In the genomic region with DNA sequence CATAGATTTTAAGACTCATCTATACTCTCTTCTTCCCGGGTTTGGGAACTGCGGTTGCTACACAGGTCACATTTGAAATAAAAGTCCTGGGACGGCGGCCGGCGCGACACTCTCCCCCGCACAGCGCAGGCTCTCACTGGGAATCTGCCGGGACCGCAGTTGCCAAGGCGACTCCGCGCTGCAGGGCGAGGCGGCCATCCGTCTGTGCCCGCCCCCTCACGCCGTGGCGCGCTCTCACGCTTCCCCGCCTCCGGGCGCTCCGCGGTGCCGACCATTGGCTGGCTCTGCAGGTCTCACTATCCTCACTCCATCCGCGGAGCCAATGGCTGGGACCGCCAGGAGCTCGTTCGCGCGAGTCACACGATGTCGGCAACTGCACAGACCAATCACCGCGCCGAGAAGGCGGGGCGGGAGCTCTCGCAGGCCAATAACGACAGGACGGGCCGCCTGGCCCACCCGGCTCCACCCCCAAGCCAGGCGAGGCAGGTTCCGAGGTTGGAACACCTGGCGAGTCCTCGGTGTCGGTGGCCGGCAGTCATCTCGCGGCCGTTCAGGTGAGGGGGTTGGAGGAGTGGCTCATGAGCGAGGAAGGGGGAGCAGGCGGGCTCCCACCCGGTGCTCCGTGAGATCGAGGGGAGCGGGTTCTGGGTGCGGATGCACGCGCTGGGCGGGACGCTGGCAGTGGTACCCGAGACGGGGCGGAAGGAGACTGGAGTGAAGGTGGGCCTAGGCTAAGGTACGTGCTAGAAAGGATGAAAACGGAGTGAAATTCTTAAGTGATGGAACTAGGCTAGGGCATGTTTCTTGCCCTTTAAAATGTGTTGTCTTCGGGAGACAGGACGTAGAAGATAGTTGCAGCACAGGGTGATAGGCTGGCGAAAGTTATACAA, we compare ENCODE assay signal across 1 cellular context.
TF ChIP-seq lines count a peak whose summit lies in the region.

TSS of gene MSMO1 (plus strand) at position 459 of the 890 bp plus-strand sequence. CDS start 5,702 bp downstream, outside the sequence.

TF ChIP-seq in K562, 482 proteins besides CTCF, POLR2A, EP300 and RAD21 (continued from another document and continues in another):
- TF ChIP-seq, protein P1, sequence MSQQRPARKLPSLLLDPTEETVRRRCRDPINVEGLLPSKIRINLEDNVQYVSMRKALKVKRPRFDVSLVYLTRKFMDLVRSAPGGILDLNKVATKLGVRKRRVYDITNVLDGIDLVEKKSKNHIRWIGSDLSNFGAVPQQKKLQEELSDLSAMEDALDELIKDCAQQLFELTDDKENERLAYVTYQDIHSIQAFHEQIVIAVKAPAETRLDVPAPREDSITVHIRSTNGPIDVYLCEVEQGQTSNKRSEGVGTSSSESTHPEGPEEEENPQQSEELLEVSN (IDR thresholded peaks at IDR 0.05; ENCODE audit: borderline replicate concordance in 1 of 2, extremely low read depth in 1 of 2, insufficient read depth in 1 of 2, insufficient read length in 1 of 2, low read depth in 1 of 2, low read length in 1 of 2, poor library complexity in 1 of 2, severe bottlenecking in 1 of 2): peak; percentile 10 to 32
- TF ChIP-seq ZNF282 (CRISPR knock-in tag; IDR thresholded peaks at IDR 0.05) (no peak), ZC3H11A (IDR thresholded peaks at IDR 0.05; ENCODE audit: low read depth, low read length) (no peak), ESRRA (IDR thresholded peaks at IDR 0.05; ENCODE audit: borderline replicate concordance, low read depth) (peak; percentile 59; the same call in 1 of the 2 replicates), KLF13 (tag; IDR thresholded peaks at IDR 0.05; ENCODE audit: borderline replicate concordance, low read depth) (0 out of 2 replicates have a peak, but pooled peaks have one; percentile 37), NEUROD1 (IDR thresholded peaks at IDR 0.05; ENCODE audit: borderline replicate concordance, low read depth, low read length, partially characterized antibody) (peak; percentile 98), OTX1 (CRISPR knock-in tag; IDR thresholded peaks at IDR 0.05) (no peak), TEAD4 (IDR thresholded peaks at IDR 0.05; ENCODE audit: low read length) (peak; percentile 18; the same call in 1 of the 2 replicates), TEAD4 (CRISPR knock-in tag; IDR thresholded peaks at IDR 0.05; ENCODE audit: borderline replicate concordance) (no peak), HDGF (IDR thresholded peaks at IDR 0.05) (peak; percentile 65; the same call in 1 of the 2 replicates), DACH1 (IDR thresholded peaks at IDR 0.05; ENCODE audit: partially characterized antibody) (no peak), TCF7L2 (IDR thresholded peaks at IDR 0.05; ENCODE audit: low read depth, low read length) (no peak), SP1 (CRISPR knock-in tag; IDR thresholded peaks at IDR 0.05) (peak; percentile 98), TBP (optimal IDR thresholded peaks at IDR 0.05; ENCODE audit: low read depth, low read length) (peak; percentile 63), ZNF174 (CRISPR knock-in tag; IDR thresholded peaks at IDR 0.05) (no peak), TGIF2 (CRISPR knock-in tag; IDR thresholded peaks at IDR 0.05) (no peak), TOE1 (IDR thresholded peaks at IDR 0.05; ENCODE audit: borderline replicate concordance) (peak; percentile 51; the same call in 1 of the 2 replicates), TOE1 (CRISPR knock-in tag; IDR thresholded peaks at IDR 0.05; ENCODE audit: borderline replicate concordance, low read depth) (no peak), NBN (IDR thresholded peaks at IDR 0.05; ENCODE audit: low read depth) (no peak), ZNF3 (CRISPR knock-in tag; IDR thresholded peaks at IDR 0.05) (no peak), FOSL1 (tag; conservative IDR thresholded peaks at IDR 0.05) (0 out of 2 replicates have a peak, but pooled peaks have one; percentile 30), MEF2A (IDR thresholded peaks at IDR 0.05; ENCODE audit: control insufficient read depth, low read depth, low read length) (no peak), ZNF395 (CRISPR knock-in tag; IDR thresholded peaks at IDR 0.05) (0 out of 2 replicates have a peak, but pooled peaks have one; percentile 45), ZBTB17 (CRISPR knock-in tag; IDR thresholded peaks at IDR 0.05) (no peak), SMARCC2 (IDR thresholded peaks at IDR 0.05; ENCODE audit: low read depth) (no peak), COPS2 (conservative IDR thresholded peaks at IDR 0.05) (peak; percentile 97), GTF2A2 (tag; IDR thresholded peaks at IDR 0.05) (no peak), ZNF511 (CRISPR knock-in tag; IDR thresholded peaks at IDR 0.05) (no peak), ZNF436 (CRISPR knock-in tag; IDR thresholded peaks at IDR 0.05) (no peak), MYC (IDR thresholded peaks at IDR 0.05; ENCODE audit: low read depth, low read length) (peak; percentile 77), MYC (CRISPR knock-in tag; IDR thresholded peaks at IDR 0.05; ENCODE audit: borderline replicate concordance, low read depth) (no peak), ZKSCAN1 (IDR thresholded peaks at IDR 0.05; ENCODE audit: low read depth, low read length) (no peak), ZNF41 (CRISPR knock-in tag; conservative IDR thresholded peaks at IDR 0.05) (no peak), ZBED1 (IDR thresholded peaks at IDR 0.05) (0 out of 2 replicates have a peak, but pooled peaks have one; percentile 20), MCM5 (IDR thresholded peaks at IDR 0.05; ENCODE audit: low read depth) (no peak), KLF16 (IDR thresholded peaks at IDR 0.05) (no peak), TAF7 (tag; IDR thresholded peaks at IDR 0.05) (no peak; the same call in 1 of the 2 replicates), PYGO2 (tag; IDR thresholded peaks at IDR 0.05) (no peak), NKRF (IDR thresholded peaks at IDR 0.05; ENCODE audit: borderline replicate concordance) (peak; percentile 90), FOXA3 (CRISPR knock-in tag; conservative IDR thresholded peaks at IDR 0.05 in 1 of 2, IDR thresholded peaks at IDR 0.05 in 1 of 2) (no peak), MCM3 (IDR thresholded peaks at IDR 0.05) (no peak), STAT5B (CRISPR knock-in tag; IDR thresholded peaks at IDR 0.05) (no peak), KHSRP (IDR thresholded peaks at IDR 0.05) (no peak; the same call in 1 of the 2 replicates), NFATC3 (IDR thresholded peaks at IDR 0.05) (no peak)
- TF ChIP-seq, protein P2, sequence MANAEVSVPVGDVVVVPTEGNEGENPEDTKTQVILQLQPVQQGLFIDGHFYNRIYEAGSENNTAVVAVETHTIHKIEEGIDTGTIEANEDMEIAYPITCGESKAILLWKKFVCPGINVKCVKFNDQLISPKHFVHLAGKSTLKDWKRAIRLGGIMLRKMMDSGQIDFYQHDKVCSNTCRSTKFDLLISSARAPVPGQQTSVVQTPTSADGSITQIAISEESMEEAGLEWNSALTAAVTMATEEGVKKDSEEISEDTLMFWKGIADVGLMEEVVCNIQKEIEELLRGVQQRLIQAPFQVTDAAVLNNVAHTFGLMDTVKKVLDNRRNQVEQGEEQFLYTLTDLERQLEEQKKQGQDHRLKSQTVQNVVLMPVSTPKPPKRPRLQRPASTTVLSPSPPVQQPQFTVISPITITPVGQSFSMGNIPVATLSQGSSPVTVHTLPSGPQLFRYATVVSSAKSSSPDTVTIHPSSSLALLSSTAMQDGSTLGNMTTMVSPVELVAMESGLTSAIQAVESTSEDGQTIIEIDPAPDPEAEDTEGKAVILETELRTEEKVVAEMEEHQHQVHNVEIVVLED (CRISPR knock-in tag; IDR thresholded peaks at IDR 0.05): peak; percentile 95
- TF ChIP-seq, protein P3, sequence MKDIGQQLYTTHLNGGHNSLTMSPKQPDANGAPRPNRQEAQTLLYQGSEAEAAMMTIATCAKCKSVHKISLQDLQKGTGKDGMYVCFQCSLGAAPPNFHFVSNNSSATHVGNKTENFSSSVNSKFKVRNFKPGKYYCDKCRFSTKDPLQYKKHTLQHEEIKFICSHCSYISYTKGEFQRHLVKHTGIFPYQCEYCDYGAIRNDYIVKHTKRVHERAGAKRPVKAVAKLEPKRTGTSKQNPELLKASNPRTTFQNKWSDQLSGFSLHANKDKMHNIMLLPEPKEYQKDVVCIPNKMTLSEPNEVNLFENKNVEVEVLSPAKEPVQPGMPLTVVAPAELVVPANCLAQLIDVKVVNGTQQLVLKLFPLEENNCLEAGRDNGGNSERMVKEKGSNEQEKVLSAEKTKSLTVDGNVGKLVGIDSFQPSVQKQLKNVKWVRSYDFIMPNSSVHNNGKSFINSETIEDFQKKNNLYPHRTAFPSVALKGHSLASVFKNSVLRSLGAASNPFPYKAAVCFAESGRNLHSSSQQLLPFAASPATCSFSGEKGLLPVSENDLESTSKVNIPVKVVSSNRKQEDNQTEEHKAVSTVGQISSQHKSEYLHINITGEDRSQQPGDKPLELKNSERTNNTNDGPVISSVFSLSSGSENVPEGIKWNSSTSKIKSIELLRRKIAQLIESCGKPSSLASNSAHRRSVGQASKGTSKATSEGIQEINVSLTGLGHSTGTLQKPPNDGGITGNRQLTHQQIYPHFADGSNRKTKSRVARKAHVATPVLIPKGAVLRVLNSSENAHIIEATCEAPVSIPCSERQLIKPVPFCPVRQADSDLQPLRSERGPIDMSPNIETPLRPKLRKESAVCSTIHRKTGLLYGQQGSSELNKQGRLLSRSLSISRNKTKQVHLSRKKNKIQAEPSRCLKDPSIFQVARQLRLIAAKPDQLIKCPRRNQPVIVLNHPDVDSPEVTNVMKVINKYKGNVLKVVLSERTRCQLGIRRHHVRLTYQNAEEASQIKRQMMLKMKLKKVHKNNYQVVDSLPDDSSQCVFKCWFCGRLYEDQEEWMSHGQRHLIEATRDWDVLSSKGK (CRISPR knock-in tag; IDR thresholded peaks at IDR 0.05): no peak
- TF ChIP-seq, protein P4, sequence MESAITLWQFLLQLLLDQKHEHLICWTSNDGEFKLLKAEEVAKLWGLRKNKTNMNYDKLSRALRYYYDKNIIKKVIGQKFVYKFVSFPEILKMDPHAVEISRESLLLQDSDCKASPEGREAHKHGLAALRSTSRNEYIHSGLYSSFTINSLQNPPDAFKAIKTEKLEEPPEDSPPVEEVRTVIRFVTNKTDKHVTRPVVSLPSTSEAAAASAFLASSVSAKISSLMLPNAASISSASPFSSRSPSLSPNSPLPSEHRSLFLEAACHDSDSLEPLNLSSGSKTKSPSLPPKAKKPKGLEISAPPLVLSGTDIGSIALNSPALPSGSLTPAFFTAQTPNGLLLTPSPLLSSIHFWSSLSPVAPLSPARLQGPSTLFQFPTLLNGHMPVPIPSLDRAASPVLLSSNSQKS (CRISPR knock-in tag; IDR thresholded peaks at IDR 0.05): no peak
- TF ChIP-seq, protein P5, sequence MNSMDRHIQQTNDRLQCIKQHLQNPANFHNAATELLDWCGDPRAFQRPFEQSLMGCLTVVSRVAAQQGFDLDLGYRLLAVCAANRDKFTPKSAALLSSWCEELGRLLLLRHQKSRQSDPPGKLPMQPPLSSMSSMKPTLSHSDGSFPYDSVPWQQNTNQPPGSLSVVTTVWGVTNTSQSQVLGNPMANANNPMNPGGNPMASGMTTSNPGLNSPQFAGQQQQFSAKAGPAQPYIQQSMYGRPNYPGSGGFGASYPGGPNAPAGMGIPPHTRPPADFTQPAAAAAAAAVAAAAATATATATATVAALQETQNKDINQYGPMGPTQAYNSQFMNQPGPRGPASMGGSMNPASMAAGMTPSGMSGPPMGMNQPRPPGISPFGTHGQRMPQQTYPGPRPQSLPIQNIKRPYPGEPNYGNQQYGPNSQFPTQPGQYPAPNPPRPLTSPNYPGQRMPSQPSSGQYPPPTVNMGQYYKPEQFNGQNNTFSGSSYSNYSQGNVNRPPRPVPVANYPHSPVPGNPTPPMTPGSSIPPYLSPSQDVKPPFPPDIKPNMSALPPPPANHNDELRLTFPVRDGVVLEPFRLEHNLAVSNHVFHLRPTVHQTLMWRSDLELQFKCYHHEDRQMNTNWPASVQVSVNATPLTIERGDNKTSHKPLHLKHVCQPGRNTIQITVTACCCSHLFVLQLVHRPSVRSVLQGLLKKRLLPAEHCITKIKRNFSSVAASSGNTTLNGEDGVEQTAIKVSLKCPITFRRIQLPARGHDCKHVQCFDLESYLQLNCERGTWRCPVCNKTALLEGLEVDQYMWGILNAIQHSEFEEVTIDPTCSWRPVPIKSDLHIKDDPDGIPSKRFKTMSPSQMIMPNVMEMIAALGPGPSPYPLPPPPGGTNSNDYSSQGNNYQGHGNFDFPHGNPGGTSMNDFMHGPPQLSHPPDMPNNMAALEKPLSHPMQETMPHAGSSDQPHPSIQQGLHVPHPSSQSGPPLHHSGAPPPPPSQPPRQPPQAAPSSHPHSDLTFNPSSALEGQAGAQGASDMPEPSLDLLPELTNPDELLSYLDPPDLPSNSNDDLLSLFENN (IDR thresholded peaks at IDR 0.05; ENCODE audit: low read depth in 2 of 2, low read length in 2 of 2): 0 out of 4 replicates have a peak, but pooled peaks of 1 of the 2 experiments have one; percentile 32
- TF ChIP-seq, protein P6, sequence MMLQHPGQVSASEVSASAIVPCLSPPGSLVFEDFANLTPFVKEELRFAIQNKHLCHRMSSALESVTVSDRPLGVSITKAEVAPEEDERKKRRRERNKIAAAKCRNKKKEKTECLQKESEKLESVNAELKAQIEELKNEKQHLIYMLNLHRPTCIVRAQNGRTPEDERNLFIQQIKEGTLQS (IDR thresholded peaks at IDR 0.05): no peak
- TF ChIP-seq, protein P6 (CRISPR knock-in tag; conservative IDR thresholded peaks at IDR 0.05): no peak
